10 cellular contexts compared by ENCODE assay signal in genomic region chr3:9865125-9865637, GRCh38. TPM values are rescaled to one million over a fixed set of nuclear protein-coding genes. Genes with fewer than 3 reads are reported as not detected.
DNase-seq lines count a peak whose midpoint lies in the region; ATAC-seq, FAIRE-seq and TF ChIP-seq lines count a peak whose summit lies in the region.
"Not testable (repeated sequence)": the region's sequence is repeated elsewhere in the genome, so short reads cannot be mapped to it uniquely, and the experiment has no call there.
"Had no signal": no experiment of that assay in that cellular context is flagged by ENCODE, and none has a peak within 500 bp of the region (broad histone marks: within the 10 kb centered on the region; RNA-seq: fewer than 3 reads in every experiment).

No MANE protein-coding gene starts in this region.

- CTCF ChIA-PET in A549 (lab: Yijun Ruan, JAX) = interaction anchor here (1.2 to 3.6 kb wide), 9 partner anchors 12 to 81 kb away, joined by 3 to 18 read pairs (median 4); partner anchors contain the start of gene CRELD1

- H4K20me1 ChIP-seq in hepatocyte (ENCODE audit: insufficient read depth, poor library complexity, severe bottlenecking); neural progenitor cell (ENCODE audit: low read depth): not testable (repeated sequence)

- H3K27ac Mint-ChIP-seq in neural progenitor cell = peak overlapping the region; percentile 63

- not testable (repeated sequence) for TF ChIP-seq POLR2A in A549 (IDR thresholded peaks at IDR 0.05; ENCODE audit: low read length); breast epithelium (IDR thresholded peaks at IDR 0.05); esophagus muscularis mucosa (IDR thresholded peaks at IDR 0.05; ENCODE audit: low read depth); spleen (IDR thresholded peaks at IDR 0.05); tibial nerve (IDR thresholded peaks at IDR 0.05)

- not testable (repeated sequence) for H3K4me3 Mint-ChIP-seq in neural progenitor cell

- not testable (repeated sequence) for DNase-seq in A549 (ENCODE audit: low read depth in 1 of 2, low spot score in 1 of 2); RWPE2 (ENCODE audit: low spot score); breast epithelium (ENCODE audit: low spot score in 2 of 2); esophagus muscularis mucosa (ENCODE audit: extremely low spot score); hepatocyte (ENCODE audit: low spot score); neural progenitor cell (ENCODE audit: low spot score); tibial nerve (ENCODE audit: low spot score in 2 of 2)
- peak; percentile 18 for DNase-seq in spleen

- H3K9me3 Mint-ChIP-seq in neural progenitor cell = not testable (repeated sequence)

- H3K4me1 ChIP-seq in A549 (peaks cover 26% of the 10 kb centered on the region), RWPE2 (ENCODE audit: insufficient read depth, poor library complexity, severe bottlenecking) (peaks cover 11% of the 10 kb centered on the region), breast epithelium (peaks cover 5 to 13% of the 10 kb centered on the region in 2 donors), esophagus muscularis mucosa (peaks cover 19 to 56% (median 51%) of the 10 kb centered on the region in 4 donors), hepatocyte (ENCODE audit: insufficient read depth) (peaks cover 17% of the 10 kb centered on the region), neural progenitor cell (peaks cover 13% of the 10 kb centered on the region), spleen (peaks cover 0 to 29% (median 16%) of the 10 kb centered on the region in 6 donors), tibial nerve (peaks cover 0 to 40% (median 8%) of the 10 kb centered on the region in 4 donors)

- H3K4me2 ChIP-seq in A549 = peak overlapping the region; percentile 64
- H3K4me2 ChIP-seq in hepatocyte = peak overlapping the region; percentile 11
- not testable (repeated sequence) for H3K4me2 ChIP-seq in neural progenitor cell

- peaks cover 19% of the 10 kb centered on the region for H3K4me1 Mint-ChIP-seq in neural progenitor cell

- not testable (repeated sequence) for H3K9ac ChIP-seq in neural progenitor cell

- intact Hi-C loops in breast epithelium (cut with DNase I; ENCODE audit: low total_unique reads); esophagus muscularis mucosa (cut with DNase I); spleen (cut with DNase I; ENCODE audit: low total_unique reads): not testable (repeated sequence)

- WGBS in A549 (ENCODE audit: missing lambda C conversion rate) = 93% methylated on average over 10 of the region's 10 CpGs
- 86% methylated on average over 10 of the region's 10 CpGs for WGBS in esophagus muscularis mucosa
- 92% methylated on average over 10 of the region's 10 CpGs for whole genome bisulfite sequencing in hepatocyte (ENCODE audit: low lambda C conversion rate, missing lambda C conversion rate)
- 87 to 91% (median 89%) methylated on average over 10 of the region's 10 CpGs for WGBS in spleen, 5 donors
- 52 to 59% methylated on average over 10 of the region's 10 CpGs for WGBS in tibial nerve, 2 donors

- H3K27me3 ChIP-seq in RWPE2 (ENCODE audit: insufficient read depth, poor library complexity, severe bottlenecking); breast epithelium; esophagus muscularis mucosa; hepatocyte; tibial nerve: not testable (repeated sequence)
- peaks cover 24% of the 10 kb centered on the region for H3K27me3 ChIP-seq in neural progenitor cell
- H3K27me3 ChIP-seq in spleen (replicated peaks in 1 of 7) = peaks cover 0 to 16% (median 0%) of the 10 kb centered on the region in 7 donors

- not testable (repeated sequence) for ATAC-seq in A549; RWPE2 (ENCODE audit: low read depth)

- TF ChIP-seq RAD21 in A549 (conservative IDR thresholded peaks at IDR 0.05 in 1 of 2, IDR thresholded peaks at IDR 0.05 in 1 of 2) = not testable (repeated sequence)

- H3K27me3 Mint-ChIP-seq in neural progenitor cell (ENCODE audit: insufficient read depth, low read depth) = peaks cover 12% of the 10 kb centered on the region

- not testable (repeated sequence) for H2AFZ ChIP-seq in hepatocyte; neural progenitor cell (replicated peaks)

- TF ChIP-seq CTCF in A549 (IDR thresholded peaks at IDR 0.05); RWPE2 (IDR thresholded peaks at IDR 0.05; ENCODE audit: poor library complexity, severe bottlenecking); breast epithelium (IDR thresholded peaks at IDR 0.05); esophagus muscularis mucosa (IDR thresholded peaks at IDR 0.05); hepatocyte (IDR thresholded peaks at IDR 0.05; ENCODE audit: poor library complexity); neural progenitor cell (IDR thresholded peaks at IDR 0.05); spleen (IDR thresholded peaks at IDR 0.05 in 8 of 11, conservative IDR thresholded peaks at IDR 0.05 in 3 of 11); tibial nerve (IDR thresholded peaks at IDR 0.05): not testable (repeated sequence)

- not testable (repeated sequence) for H3K9me2 ChIP-seq in hepatocyte (replicated peaks; ENCODE audit: insufficient read depth)

- not testable (repeated sequence) for H3F3A ChIP-seq in neural progenitor cell (ENCODE audit: low read depth)

- not testable (repeated sequence) for FAIRE-seq in A549 (lab: Jason Lieb, UNC)

- peak overlapping the region; percentile 72 to 85 for H3K27ac ChIP-seq in A549
- peak overlapping the region; percentile 46 for H3K27ac ChIP-seq in RWPE2 (ENCODE audit: poor library complexity, severe bottlenecking)
- H3K27ac ChIP-seq in breast epithelium = peak overlapping the region; percentile 93 to 97
- H3K27ac ChIP-seq in esophagus muscularis mucosa (replicated peaks in 1 of 4) = peak overlapping the region; percentile 80 to 87 (median 86)
- H3K27ac ChIP-seq in hepatocyte = peak overlapping the region; percentile 75
- H3K27ac ChIP-seq in neural progenitor cell = not testable (repeated sequence)
- H3K27ac ChIP-seq in spleen = peak overlapping the region in 4 of 8 donors; percentile 39 to 62 (median 45)
- peak overlapping the region; percentile 75 to 89 (median 82) for H3K27ac ChIP-seq in tibial nerve

- H3K36me3 ChIP-seq in RWPE2 (ENCODE audit: low read depth); breast epithelium; esophagus muscularis mucosa; hepatocyte (replicated peaks; ENCODE audit: insufficient read depth, low read depth); neural progenitor cell; spleen; tibial nerve: not testable (repeated sequence)

- H3K36me3 Mint-ChIP-seq in neural progenitor cell = not testable (repeated sequence)

- POLR2A ChIA-PET in A549 (lab: Yijun Ruan, JAX) = interaction anchor here (1.4 to 2.3 kb wide), 2 partner anchors 19 to 68 kb away, joined by 5 to 7 read pairs; partner anchors contain the start of gene CRELD1

- not testable (repeated sequence) for H3K4me3 ChIP-seq in A549; RWPE2 (ENCODE audit: severe bottlenecking); hepatocyte; neural progenitor cell; spleen
- H3K4me3 ChIP-seq in breast epithelium = peak overlapping the region in 2 of 3 donors; percentile 11 to 51
- peak overlapping the region; percentile 27 to 41 (median 34) for H3K4me3 ChIP-seq in esophagus muscularis mucosa
- H3K4me3 ChIP-seq in tibial nerve = peak overlapping the region in 3 of 4 donors; percentile 7 to 30 (median 11)

- not testable (repeated sequence) for TF ChIP-seq EP300 in A549 (IDR thresholded peaks at IDR 0.05); esophagus muscularis mucosa (IDR thresholded peaks at IDR 0.05); tibial nerve (IDR thresholded peaks at IDR 0.05)

- not testable (repeated sequence) for H3K79me2 ChIP-seq in hepatocyte; neural progenitor cell (ENCODE audit: low read depth)

- H3K9me3 ChIP-seq in A549; RWPE2 (ENCODE audit: severe bottlenecking); breast epithelium; esophagus muscularis mucosa; hepatocyte (ENCODE audit: low read depth); neural progenitor cell (ENCODE audit: low read depth); spleen; tibial nerve: not testable (repeated sequence)

RNA-seq across cellular contexts. Expression of gene CIDEC, which starts 14.9 kb away (rescaled TPM):
- polyA plus RNA-seq in A549 (2011; rRNA removed) (6.3 and 10.4 TPM in 2 replicates), A549 (2017; fragmentation: RNase III; extraction: RNeasy Plus Mini Kit Qiagen cat#74134 plus additional on column Dnase treatment) (2.0 to 3.3 TPM (median 2.8 TPM) in 3 replicates), hepatocyte (28.7 and 37.3 TPM in 2 replicates), spleen (under 1 TPM in 2 of 3 donors, not detected in 1; 0.13 to 0.24 TPM)
- polyA plus RNA-seq in A549 (2012; cell fraction: cytosol; rRNA removed) = 3.5 and 3.9 TPM in 2 replicates
- polyA plus RNA-seq in A549 (2012; cell fraction: nucleus; rRNA removed) = 2.5 and 3.5 TPM in 2 replicates
- polyA minus RNA-seq in A549 (2011; rRNA and poly(A)+ RNA removed) = 10.9 and 11.2 TPM in 2 replicates
- total RNA-seq in breast epithelium (1,000 to 10,000 TPM in 1 of 3 donors, 100 to 1,000 TPM in 1, 10 to 100 TPM in 1; 92.3 to 1,697 (median 153) TPM), esophagus muscularis mucosa (1 to 10 TPM in 2 of 4 donors, under 1 TPM in 2; 0.78 to 2.4 (median 1.0) TPM), hepatocyte (16.6 and 20.4 TPM in 2 replicates), neural progenitor cell (ENCODE audit: low replicate concordance) (not detected in 2 replicates), spleen (not detected), tibial nerve (100 to 1,000 TPM in 3 of 4 donors, 10 to 100 TPM in 1; 72.4 to 380 (median 174) TPM)
- total RNA-seq: CD4-positive, alpha-beta memory T cell; H1 had no signal
- polyA plus RNA-seq: CD4-positive, alpha-beta memory T cell; H1 had no signal

RNA-seq across cellular contexts. Expression of gene RPUSD3, which starts 21.4 kb away (rescaled TPM):
- 38.9 and 47.1 TPM in 2 replicates for polyA plus RNA-seq in A549 (2011; rRNA removed)
- polyA plus RNA-seq in A549 (2012; cell fraction: cytosol; rRNA removed) = 61.3 and 76.6 TPM in 2 replicates
- 74.5 and 81.9 TPM in 2 replicates for polyA plus RNA-seq in A549 (2012; cell fraction: nucleus; rRNA removed)
- polyA plus RNA-seq in A549 (2017; fragmentation: RNase III; extraction: RNeasy Plus Mini Kit Qiagen cat#74134 plus additional on column Dnase treatment) = 42.2 to 45.0 TPM (median 44.5 TPM) in 3 replicates
- 39.0 and 44.1 TPM in 2 replicates for polyA minus RNA-seq in A549 (2011; rRNA and poly(A)+ RNA removed)
- 10 to 100 TPM; 33.4 to 41.3 (median 38.3) TPM for total RNA-seq in breast epithelium
- 10 to 100 TPM; 33.0 to 48.1 (median 45.0) TPM for total RNA-seq in esophagus muscularis mucosa
- total RNA-seq in hepatocyte = 37.4 and 38.7 TPM in 2 replicates
- 74.7 and 82.3 TPM in 2 replicates for polyA plus RNA-seq in hepatocyte
- total RNA-seq in neural progenitor cell (ENCODE audit: low replicate concordance) = 30.5 and 50.2 TPM in 2 replicates
- total RNA-seq in spleen = 10 to 100 TPM; 26.9 to 41.7 (median 30.2) TPM
- polyA plus RNA-seq in spleen = 10 to 100 TPM; 21.3 to 34.5 (median 25.1) TPM
- 10 to 100 TPM; 37.1 to 69.7 (median 52.2) TPM for total RNA-seq in tibial nerve

RNA-seq across cellular contexts. Expression of gene JAGN1, which starts 25.2 kb away (rescaled TPM):
- polyA plus RNA-seq in A549 (2011; rRNA removed) (63.2 and 79.3 TPM in 2 replicates), A549 (2017; fragmentation: RNase III; extraction: RNeasy Plus Mini Kit Qiagen cat#74134 plus additional on column Dnase treatment) (48.6 to 53.7 TPM (median 49.6 TPM) in 3 replicates), hepatocyte (70.2 and 83.5 TPM in 2 replicates), spleen (10 to 100 TPM; 22.0 to 33.4 (median 28.1) TPM)
- 54.9 and 75.5 TPM in 2 replicates for polyA plus RNA-seq in A549 (2012; cell fraction: cytosol; rRNA removed)
- 28.0 and 40.6 TPM in 2 replicates for polyA plus RNA-seq in A549 (2012; cell fraction: nucleus; rRNA removed)
- polyA minus RNA-seq in A549 (2011; rRNA and poly(A)+ RNA removed) = 51.1 and 62.9 TPM in 2 replicates
- total RNA-seq in breast epithelium (10 to 100 TPM; 34.1 to 73.1 (median 56.5) TPM), esophagus muscularis mucosa (10 to 100 TPM; 17.9 to 39.8 (median 26.4) TPM), hepatocyte (61.4 and 73.8 TPM in 2 replicates), neural progenitor cell (ENCODE audit: low replicate concordance) (32.7 and 42.1 TPM in 2 replicates), spleen (10 to 100 TPM; 17.1 to 41.3 (median 23.6) TPM), tibial nerve (10 to 100 TPM; 21.6 to 46.7 (median 34.7) TPM)

RNA-seq across cellular contexts. Expression of gene IL17RE, which starts 37.5 kb away (rescaled TPM):
- polyA plus RNA-seq in A549 (2011; rRNA removed) = 0.53 and 0.60 TPM in 2 replicates
- polyA plus RNA-seq in A549 (2012; cell fraction: cytosol; rRNA removed) = 0.65 and 0.79 TPM in 2 replicates
- 3.4 and 3.7 TPM in 2 replicates for polyA plus RNA-seq in A549 (2012; cell fraction: nucleus; rRNA removed)
- polyA plus RNA-seq in A549 (2017; fragmentation: RNase III; extraction: RNeasy Plus Mini Kit Qiagen cat#74134 plus additional on column Dnase treatment) = 0.44 to 0.67 TPM (median 0.47 TPM) in 3 replicates
- polyA minus RNA-seq in A549 (2011; rRNA and poly(A)+ RNA removed) = 0.92 and 1.3 TPM in 2 replicates
- total RNA-seq in breast epithelium = 10 to 100 TPM; 11.5 to 22.0 (median 11.7) TPM
- 1 to 10 TPM in 3 of 4 donors, under 1 TPM in 1; 0.99 to 1.7 (median 1.2) TPM for total RNA-seq in esophagus muscularis mucosa
- total RNA-seq in hepatocyte = 9.1 and 10.2 TPM in 2 replicates
- polyA plus RNA-seq in hepatocyte = 6.3 and 6.8 TPM in 2 replicates
- 0.56 TPM in 1 of 2 replicates, not detected in the other for total RNA-seq in neural progenitor cell (ENCODE audit: low replicate concordance)
- 1 to 10 TPM; 1.0 to 5.1 (median 1.9) TPM for total RNA-seq in spleen
- polyA plus RNA-seq in spleen = 1 to 10 TPM in 1 of 3 donors, under 1 TPM in 2; 0.57 to 1.7 (median 0.64) TPM
- total RNA-seq in tibial nerve = 10 to 100 TPM in 1 of 4 donors, 1 to 10 TPM in 2, under 1 TPM in 1; 0.59 to 10.1 (median 5.6) TPM

RNA-seq across cellular contexts. Expression of gene IL17RC, which starts 51.7 kb away (rescaled TPM):
- polyA plus RNA-seq in A549 (2011; rRNA removed) (7.7 and 12.2 TPM in 2 replicates), A549 (2017; fragmentation: RNase III; extraction: RNeasy Plus Mini Kit Qiagen cat#74134 plus additional on column Dnase treatment) (9.1 to 9.8 TPM (median 9.4 TPM) in 3 replicates), hepatocyte (47.8 and 48.5 TPM in 2 replicates), spleen (10 to 100 TPM in 2 of 3 donors, 1 to 10 TPM in 1; 6.6 to 24.6 (median 12.6) TPM)
- 12.1 and 17.1 TPM in 2 replicates for polyA plus RNA-seq in A549 (2012; cell fraction: cytosol; rRNA removed)
- polyA plus RNA-seq in A549 (2012; cell fraction: nucleus; rRNA removed) = 34.0 and 43.5 TPM in 2 replicates
- polyA minus RNA-seq in A549 (2011; rRNA and poly(A)+ RNA removed) = 16.6 and 23.1 TPM in 2 replicates
- total RNA-seq in breast epithelium (100 to 1,000 TPM in 1 of 3 donors, 10 to 100 TPM in 2; 59.6 to 119 (median 90.6) TPM), esophagus muscularis mucosa (10 to 100 TPM; 40.3 to 60.4 (median 51.3) TPM), hepatocyte (27.3 and 39.4 TPM in 2 replicates), neural progenitor cell (ENCODE audit: low replicate concordance) (3.1 and 6.5 TPM in 2 replicates), spleen (10 to 100 TPM; 10.7 to 24.1 (median 19.7) TPM), tibial nerve (10 to 100 TPM; 60.4 to 68.4 (median 65.1) TPM)
